ENCODE assay signal across 10 cellular contexts in genomic region chr6:48476257-48476656, GRCh38.
A peak's percentile ranks its signal among the peaks of the same experiment; 100 is the strongest.
DNase-seq lines count a peak whose midpoint lies in the region; ATAC-seq and TF ChIP-seq lines count a peak whose summit lies in the region.
"Had no signal": no experiment of that assay in that cellular context is flagged by ENCODE, and none has a peak within 500 bp of the region (broad histone marks: within the 10 kb centered on the region; RNA-seq: fewer than 3 reads in every experiment).

No MANE protein-coding gene starts in this region.

- H3K4me1 ChIP-seq in PC-3 (ENCODE audit: insufficient read depth, low read length), result no peaks in the 10 kb centered on the region
- no peaks in the 10 kb centered on the region for H3K4me1 ChIP-seq in neural progenitor cell
- H3K4me1 ChIP-seq: upper lobe of right lung had no signal

- no peaks in the 10 kb centered on the region for H3K9me3 Mint-ChIP-seq in neural progenitor cell

- no peaks in the 10 kb centered on the region for H3K9me2 ChIP-seq in PC-3 (replicated peaks; ENCODE audit: low read length)

- DNase-seq in HCEC 1CT (peak; percentile 38), PC-3 (peak; percentile 41), fibroblast of mammary gland (ENCODE audit: low read depth) (peak; percentile 61), neural progenitor cell (ENCODE audit: low spot score) (peak; percentile 52), dedifferentiated amniotic fluid mesenchymal stem cell (ENCODE audit: extremely low spot score) (no peak), NOMO-1 (lab: John Stamatoyannopoulos, UW; ENCODE audit: unreplicated experiment in 2 of 2) (no peak), posterior vena cava (ENCODE audit: low spot score) (no peak), GM19238 (ENCODE audit: insufficient read length, low spot score) (no peak)
- DNase-seq: upper lobe of right lung had no signal

- H3K27me3 ChIP-seq in PC-3 (ENCODE audit: low read length) (no peaks in the 10 kb centered on the region), neural progenitor cell (no peaks in the 10 kb centered on the region)
- H3K27me3 ChIP-seq: upper lobe of right lung had no signal

- BruUV-seq in PC-3 (replicated peaks; lab: Mats Ljungman, UMichigan), result no TSS peak

- no peaks in the 10 kb centered on the region for H3K36me3 Mint-ChIP-seq in neural progenitor cell

- no peaks in the 10 kb centered on the region for H3F3A ChIP-seq in PC-3 (ENCODE audit: low read length, unreplicated experiment)
- no peaks in the 10 kb centered on the region for H3F3A ChIP-seq in neural progenitor cell (ENCODE audit: low read depth)

- no peak overlapping the region for H3K4me3 Mint-ChIP-seq in neural progenitor cell

- peak; percentile 55; the same call in 1 of the 2 replicates for ATAC-seq in PC-3

- intact Hi-C loops in PC-3 (cut with micrococcal nuclease), result loop anchor here (2.0 kb wide), 1 partner anchor 389 kb away; no protein-coding TSS in a partner anchor
- intact Hi-C loops in posterior vena cava (cut with DNase I), result no loop called here

- H3K27ac ChIP-seq in PC-3 (ENCODE audit: low read length) (no peak overlapping the region), neural progenitor cell (no peak overlapping the region)
- H3K27ac ChIP-seq: upper lobe of right lung, VCaP had no signal

- H2AFZ ChIP-seq in PC-3 (ENCODE audit: low read length), result no peak overlapping the region
- peak overlapping the region; percentile 13 for H2AFZ ChIP-seq in neural progenitor cell (replicated peaks)

- CTCF ChIA-PET in PC-3 (lab: Charles Lee), result interaction anchor here (1.2 kb wide), 1 partner anchor 388 kb away, joined by 6 read pairs; no protein-coding TSS in a partner anchor

- H4K20me1 ChIP-seq in PC-3 (ENCODE audit: low read length) (no peaks in the 10 kb centered on the region), neural progenitor cell (ENCODE audit: low read depth) (no peaks in the 10 kb centered on the region)

- no peak overlapping the region for H3K27ac Mint-ChIP-seq in neural progenitor cell

- H3K9ac ChIP-seq in PC-3 (ENCODE audit: low read length) (no peak overlapping the region), neural progenitor cell (no peak overlapping the region)

- no peaks in the 10 kb centered on the region for H3K27me3 Mint-ChIP-seq in neural progenitor cell (ENCODE audit: insufficient read depth, low read depth)

- H3K4me1 Mint-ChIP-seq in neural progenitor cell, result peaks cover 4% of the 10 kb centered on the region

- H3K9me3 ChIP-seq in PC-3 (ENCODE audit: low read length) (no peaks in the 10 kb centered on the region), neural progenitor cell (ENCODE audit: low read depth) (no peaks in the 10 kb centered on the region)
- H3K9me3 ChIP-seq: upper lobe of right lung had no signal

- H3K79me2 ChIP-seq in PC-3 (ENCODE audit: low read length), result no peaks in the 10 kb centered on the region
- H3K79me2 ChIP-seq in neural progenitor cell (ENCODE audit: low read depth), result no peaks in the 10 kb centered on the region

- no peaks in the 10 kb centered on the region for H3K36me3 ChIP-seq in PC-3 (ENCODE audit: low read depth, low read length)
- H3K36me3 ChIP-seq in neural progenitor cell, result no peaks in the 10 kb centered on the region
- H3K36me3 ChIP-seq: upper lobe of right lung had no signal

- peak; percentile 50; the same call in 1 of the 2 replicates for TF ChIP-seq CTCF in PC-3 (conservative IDR thresholded peaks at IDR 0.05; ENCODE audit: low read depth, low read length)
- peak; percentile 63 for TF ChIP-seq CTCF in fibroblast of mammary gland (conservative IDR thresholded peaks at IDR 0.05; ENCODE audit: control insufficient read depth, insufficient read depth, low read depth, low read length)
- TF ChIP-seq CTCF in neural progenitor cell (IDR thresholded peaks at IDR 0.05), result peak; percentile 63

- H3K4me2 ChIP-seq in PC-3 (ENCODE audit: low read length) (no peak overlapping the region), neural progenitor cell (no peak overlapping the region)

- H3K4me3 ChIP-seq in PC-3 (ENCODE audit: low read length), result no peak overlapping the region
- no peak overlapping the region for H3K4me3 ChIP-seq in fibroblast of mammary gland (ENCODE audit: control insufficient read depth, low read depth, low read length)
- H3K4me3 ChIP-seq in neural progenitor cell, result no peak overlapping the region
- H3K4me3 ChIP-seq: upper lobe of right lung had no signal

- POLR2A ChIA-PET in PC-3 (lab: Charles Lee; ENCODE audit: unreplicated experiment), result no interaction called here

Comparison
In these comparisons a context has a peak if more than half of its experiments do, and no peak if none do; other contexts are left out.
1. DNase-seq: peak in HCEC 1CT (single experiment), PC-3 (single experiment), fibroblast of mammary gland (single experiment) and neural progenitor cell (single experiment); none in dedifferentiated amniotic fluid mesenchymal stem cell (single experiment), NOMO-1 (0 of 2), posterior vena cava (single experiment) and GM19238 (single experiment).
2. Peak in every context shown above with its lines, with median percentiles within 50 percentile points of each other: CTCF ChIP-seq.